ENCODE assay signal across 8 cellular contexts in the genomic region with DNA sequence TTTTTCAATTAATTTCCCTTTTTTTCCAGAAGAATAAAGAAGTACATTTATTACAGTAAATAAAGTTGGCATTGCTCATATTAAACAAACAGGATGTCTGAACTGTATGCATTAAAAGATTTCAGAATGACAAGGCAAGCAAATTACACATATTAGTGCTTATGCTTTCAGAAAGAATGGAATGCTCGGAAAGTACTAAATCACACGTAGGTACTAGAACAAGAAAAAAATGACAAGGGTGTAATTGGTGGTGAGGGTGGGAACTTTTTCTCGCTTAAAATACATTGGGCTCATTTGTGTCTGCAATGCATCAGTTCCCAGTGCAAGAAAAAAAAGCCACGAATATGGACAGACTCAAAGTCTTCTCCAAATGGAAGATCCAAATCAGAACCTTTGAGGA. TPM values are rescaled to one million over a fixed set of nuclear protein-coding genes. Genes with fewer than 3 reads are reported as not detected.
DNase-seq lines count a peak whose midpoint lies in the region; ATAC-seq and TF ChIP-seq lines count a peak whose summit lies in the region.

No MANE protein-coding gene starts in this region.

- H3K9ac ChIP-seq in skeletal muscle tissue (ENCODE audit: low read depth in 1 of 3, low read length in 3 of 3), result no peak overlapping the region

- no peaks in the 10 kb centered on the region for H3K27me3 ChIP-seq in skeletal muscle tissue (ENCODE audit: control insufficient read depth in 3 of 3, insufficient read depth in 3 of 3, low read length in 3 of 3)
- no peaks in the 10 kb centered on the region for H3K27me3 ChIP-seq in suprapubic skin

- H3K4me1 ChIP-seq in skeletal muscle tissue (ENCODE audit: control insufficient read depth in 3 of 3, insufficient read depth in 3 of 3, low read length in 3 of 3), result peaks cover 3 to 8% (median 5%) of the 10 kb centered on the region in 3 donors
- peaks cover 31% of the 10 kb centered on the region for H3K4me1 ChIP-seq in suprapubic skin

- TF ChIP-seq EP300 in suprapubic skin (IDR thresholded peaks at IDR 0.05), result no peak

- H3K36me3 ChIP-seq in skeletal muscle tissue (ENCODE audit: control insufficient read depth in 3 of 3, insufficient read depth in 3 of 3, low read length in 3 of 3) (no peaks in the 10 kb centered on the region), suprapubic skin (no peaks in the 10 kb centered on the region)

- H3K27ac ChIP-seq in skeletal muscle tissue (ENCODE audit: low read depth, low read length) (peak overlapping the region; percentile 31), suprapubic skin (no peak overlapping the region)

- H3K4me3 ChIP-seq in skeletal muscle tissue (ENCODE audit: low read length in 3 of 3) (no peak overlapping the region), suprapubic skin (no peak overlapping the region)

- H3K4me1 Mint-ChIP-seq in activated naive CD8-positive, alpha-beta T cell treated with anti-CD3 and anti-CD28 coated beads, Interleukin-2, amount 50 U/mL, for 24 hours, result peaks cover 68% of the 10 kb centered on the region

- H3K27me3 Mint-ChIP-seq in activated naive CD8-positive, alpha-beta T cell treated with anti-CD3 and anti-CD28 coated beads, Interleukin-2, amount 50 U/mL, for 24 hours, result no peaks in the 10 kb centered on the region

- H3K9me3 ChIP-seq in skeletal muscle tissue (ENCODE audit: control insufficient read depth in 3 of 3, low read length in 3 of 3) (no peaks in the 10 kb centered on the region), suprapubic skin (no peaks in the 10 kb centered on the region)

- H3K9me3 Mint-ChIP-seq in activated naive CD8-positive, alpha-beta T cell treated with anti-CD3 and anti-CD28 coated beads, Interleukin-2, amount 50 U/mL, for 24 hours, result no peaks in the 10 kb centered on the region

- ATAC-seq in GM19035 (IDR thresholded peaks at IDR 0.05; ENCODE audit: unreplicated experiment), result peak; percentile 9
- ATAC-seq in HG03060 (IDR thresholded peaks at IDR 0.05; ENCODE audit: low read depth, unreplicated experiment), result peak; percentile 0
- peak; percentile 1 for ATAC-seq in activated naive CD8-positive, alpha-beta T cell treated with anti-CD3 and anti-CD28 coated beads, Interleukin-2, amount 50 U/mL, for 24 hours

- H3K36me3 Mint-ChIP-seq in activated naive CD8-positive, alpha-beta T cell treated with anti-CD3 and anti-CD28 coated beads, Interleukin-2, amount 50 U/mL, for 24 hours (ENCODE audit: low read depth), result peaks cover 2% of the 10 kb centered on the region

- no peak for TF ChIP-seq CTCF in suprapubic skin (IDR thresholded peaks at IDR 0.05)

- DNase-seq in activated naive CD8-positive, alpha-beta T cell treated with anti-CD3 and anti-CD28 coated beads, Interleukin-2, amount 50 U/mL, for 24 hours, result no peak
- DNase-seq in NCI-H1436 treated with DMSO at 0.1 percent for 48 hours (lab: John Stamatoyannopoulos, UW) (no peak), suprapubic skin (ENCODE audit: low spot score in 2 of 2) (no peak), DMS79 (lab: John Stamatoyannopoulos, UW) (no peak), ecto neural progenitor cell (ENCODE audit: low spot score) (no peak)

- TF ChIP-seq POLR2A in suprapubic skin (IDR thresholded peaks at IDR 0.05), result no peak

- H3K27ac Mint-ChIP-seq in activated naive CD8-positive, alpha-beta T cell treated with anti-CD3 and anti-CD28 coated beads, Interleukin-2, amount 50 U/mL, for 24 hours, result peak overlapping the region; percentile 97

- 76% methylated on average over 4 of the region's 4 CpGs for WGBS in suprapubic skin

- H3K4me3 Mint-ChIP-seq in activated naive CD8-positive, alpha-beta T cell treated with anti-CD3 and anti-CD28 coated beads, Interleukin-2, amount 50 U/mL, for 24 hours, result peak overlapping the region; percentile 70

RNA-seq across cellular contexts. Expression of a gene that starts 33.3 kb away (rescaled TPM):
- total RNA-seq in skeletal muscle tissue, result 42.3 TPM
- 10 to 100 TPM; 62.6 to 92.9 (median 77.5) TPM for total RNA-seq in suprapubic skin
